Comparison of ENCODE assay signal across 11 cellular contexts in genomic region chr2:100114011-100114433, GRCh38. TPM values are rescaled to one million over a fixed set of nuclear protein-coding genes. Genes with fewer than 3 reads are reported as not detected.
DNase-seq lines count a peak whose midpoint lies in the region; ATAC-seq and TF ChIP-seq lines count a peak whose summit lies in the region.
"Had no signal": no experiment of that assay in that cellular context is flagged by ENCODE, and none has a peak within 500 bp of the region (broad histone marks: within the 10 kb centered on the region; RNA-seq: fewer than 3 reads in every experiment).

No MANE protein-coding gene starts in this region.

- no peaks in the 10 kb centered on the region for H3K9me3 ChIP-seq in GM23248 (ENCODE audit: low read depth)
- peaks cover 12% of the 10 kb centered on the region for H3K9me3 ChIP-seq in lower lobe of right lung
- H3K9me3 ChIP-seq: vagina had no signal

- H3K4me1 Mint-ChIP-seq in chondrocyte (ENCODE audit: low read depth) (peaks cover 8% of the 10 kb centered on the region), progenitor cell of endocrine pancreas (ENCODE audit: low read depth) (peaks cover under 1% of the 10 kb centered on the region)
- H3K4me1 Mint-ChIP-seq: GM23338 had no signal

- no peaks in the 10 kb centered on the region for H3K79me2 ChIP-seq in GM23248 (ENCODE audit: insufficient read depth)

- H3K4me3 ChIP-seq in GM23248: no peak overlapping the region
- H3K4me3 ChIP-seq in lower lobe of right lung: no peak overlapping the region
- H3K4me3 ChIP-seq: GM23338, vagina had no signal

- H3K9me2 ChIP-seq in GM23248 (ENCODE audit: insufficient read depth): no peaks in the 10 kb centered on the region

- no peak overlapping the region for H3K4me3 Mint-ChIP-seq in chondrocyte (ENCODE audit: unreplicated experiment)
- no peak overlapping the region for H3K4me3 Mint-ChIP-seq in progenitor cell of endocrine pancreas (ENCODE audit: low read depth)
- H3K4me3 Mint-ChIP-seq: GM23338 had no signal

- H2AFZ ChIP-seq in GM23248: no peak overlapping the region
- H2AFZ ChIP-seq: GM23338 had no signal

- in situ Hi-C loops in GM13976 (cut with MboI; ENCODE audit: low sequenced_read_pairs, unreplicated experiment) (no loop called here), GM23248 (cut with MboI) (no loop called here)

- H3K27me3 ChIP-seq in GM23248 (replicated peaks; ENCODE audit: insufficient read depth) (peaks cover 26% of the 10 kb centered on the region), lower lobe of right lung (ENCODE audit: low read depth) (no peaks in the 10 kb centered on the region)
- H3K27me3 ChIP-seq: vagina had no signal

- 43 to 49% methylated on average over 2 of the region's 2 CpGs for WGBS in GM23248 (ENCODE audit: low coverage in 1 of 2, low lambda C conversion rate in 2 of 2, missing lambda C conversion rate in 2 of 2), 2 experiments

- H3K27ac Mint-ChIP-seq in chondrocyte (ENCODE audit: unreplicated experiment): peak overlapping the region; percentile 49
- no peak overlapping the region for H3K27ac Mint-ChIP-seq in progenitor cell of endocrine pancreas
- H3K27ac Mint-ChIP-seq: GM23338 had no signal

- H3K36me3 Mint-ChIP-seq in chondrocyte (ENCODE audit: low read depth): peaks cover 2% of the 10 kb centered on the region
- no peaks in the 10 kb centered on the region for H3K36me3 Mint-ChIP-seq in progenitor cell of endocrine pancreas (ENCODE audit: insufficient read depth)

- H3K9me3 Mint-ChIP-seq in chondrocyte (ENCODE audit: low read depth): peaks cover 16% of the 10 kb centered on the region
- peaks cover 10% of the 10 kb centered on the region for H3K9me3 Mint-ChIP-seq in progenitor cell of endocrine pancreas (ENCODE audit: low read depth)

- ATAC-seq in GM21526 (IDR thresholded peaks at IDR 0.05; ENCODE audit: low FRiP score, unreplicated experiment) (peak; percentile 84), HG03565 (IDR thresholded peaks at IDR 0.05; ENCODE audit: unreplicated experiment) (peak; percentile 73), lower lobe of right lung (no peak), GM18517 (IDR thresholded peaks at IDR 0.05; ENCODE audit: unreplicated experiment) (no peak)
- ATAC-seq: GM23338 had no signal

- H3K4me1 ChIP-seq in GM23248 (ENCODE audit: insufficient read depth) (no peaks in the 10 kb centered on the region), lower lobe of right lung (no peaks in the 10 kb centered on the region)
- H3K4me1 ChIP-seq: vagina had no signal

- no peaks in the 10 kb centered on the region for H4K20me1 ChIP-seq in GM23248 (ENCODE audit: insufficient read depth)

- no peak overlapping the region for H3K27ac ChIP-seq in GM23248
- H3K27ac ChIP-seq in lower lobe of right lung: no peak overlapping the region
- H3K27ac ChIP-seq: vagina had no signal

- H3K27me3 Mint-ChIP-seq in chondrocyte (ENCODE audit: low read depth): no peaks in the 10 kb centered on the region
- H3K27me3 Mint-ChIP-seq in progenitor cell of endocrine pancreas: peaks cover 32% of the 10 kb centered on the region

- TF ChIP-seq CTCF in GM13976 (IDR thresholded peaks at IDR 0.05; ENCODE audit: borderline replicate concordance, control extremely low read depth, extremely low read depth, insufficient read depth, missing control alignments) (no peak), chondrocyte (IDR thresholded peaks at IDR 0.05) (no peak), lower lobe of right lung (IDR thresholded peaks at IDR 0.05) (no peak), progenitor cell of endocrine pancreas (IDR thresholded peaks at IDR 0.05; ENCODE audit: unreplicated experiment) (no peak)

- H3K9ac ChIP-seq in GM23248: no peak overlapping the region

- H3F3A ChIP-seq in GM23248 (ENCODE audit: insufficient read depth): no peaks in the 10 kb centered on the region

- intact Hi-C loops in lower lobe of right lung (cut with DNase I): no loop called here

- no peaks in the 10 kb centered on the region for H3K36me3 ChIP-seq in GM23248 (ENCODE audit: low read depth)
- no peaks in the 10 kb centered on the region for H3K36me3 ChIP-seq in lower lobe of right lung
- H3K36me3 ChIP-seq: vagina had no signal

- DNase-seq in GM13976 (ENCODE audit: low spot score) (peak; percentile 55), chondrocyte (ENCODE audit: low spot score) (no peak), GM23248 (no peak), lower lobe of right lung (no peak), progenitor cell of endocrine pancreas (ENCODE audit: low spot score, unreplicated experiment) (no peak)
- DNase-seq: central memory CD4-positive, alpha-beta T cell had no signal

- H3K4me2 ChIP-seq in GM23248 (ENCODE audit: unreplicated experiment): no peak overlapping the region
- H3K4me2 ChIP-seq: GM23338 had no signal

RNA-seq across cellular contexts. Expression of gene AFF3, which starts 28.4 kb away (rescaled TPM):
- total RNA-seq in chondrocyte: 113 to 172 TPM (median 127 TPM) in 3 replicates
- 0.76 and 0.86 TPM in 2 replicates for total RNA-seq in GM23248 (2014; rRNA removed; shearing (Covaris generic))
- 0.56 and 0.75 TPM in 2 replicates for polyA plus RNA-seq in GM23248 (2016; fragmentation: Nextera tagmentation; extraction: Ambion mirVana)
- 57.3 TPM for total RNA-seq in lower lobe of right lung
- 7.3 and 7.5 TPM in 2 replicates for total RNA-seq in progenitor cell of endocrine pancreas

Comparison
In these comparisons a context has a peak if more than half of its experiments do, and no peak if none do; other contexts are left out.
1. ATAC-seq: peak in GM21526 (single experiment) and HG03565 (single experiment); none in lower lobe of right lung (0 of 2) and GM18517 (single experiment).